Comparison of ENCODE assay signal across 1 cellular context in genomic region chrX:136867096-136867491, GRCh38.
TF ChIP-seq lines count a peak whose summit lies in the region.

No MANE protein-coding gene starts in this region.

TF ChIP-seq in WTC11, 78 proteins besides CTCF, POLR2A, EP300 and RAD21 (continued from another document):
- TF ChIP-seq CREB1 (CRISPR knock-in tag; IDR thresholded peaks at IDR 0.05) (no peak), GRHL2 (CRISPR knock-in tag; IDR thresholded peaks at IDR 0.05; ENCODE audit: insufficient replicate concordance, severe bottlenecking) (no peak), AR (CRISPR knock-in tag; IDR thresholded peaks at IDR 0.05) (no peak), CBFB (CRISPR knock-in tag; IDR thresholded peaks at IDR 0.05; ENCODE audit: low read depth) (no peak), STAT6 (CRISPR knock-in tag; conservative IDR thresholded peaks at IDR 0.05; ENCODE audit: low read depth) (no peak), RORB (CRISPR knock-in tag; IDR thresholded peaks at IDR 0.05) (no peak)
- TF ChIP-seq, protein P1, sequence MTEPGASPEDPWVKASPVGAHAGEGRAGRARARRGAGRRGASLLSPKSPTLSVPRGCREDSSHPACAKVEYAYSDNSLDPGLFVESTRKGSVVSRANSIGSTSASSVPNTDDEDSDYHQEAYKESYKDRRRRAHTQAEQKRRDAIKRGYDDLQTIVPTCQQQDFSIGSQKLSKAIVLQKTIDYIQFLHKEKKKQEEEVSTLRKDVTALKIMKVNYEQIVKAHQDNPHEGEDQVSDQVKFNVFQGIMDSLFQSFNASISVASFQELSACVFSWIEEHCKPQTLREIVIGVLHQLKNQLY (CRISPR knock-in tag; IDR thresholded peaks at IDR 0.05), result no peak
